In genomic region chr3:159872374-159873109, GRCh38 we compare ENCODE assay signal across 1 cellular context.
TF ChIP-seq lines count a peak whose summit lies in the region.

No MANE protein-coding gene starts in this region.

TF ChIP-seq in HCT116, 20 proteins besides CTCF, POLR2A, EP300 and RAD21 (continued from another document):
- TF ChIP-seq, protein P1, sequence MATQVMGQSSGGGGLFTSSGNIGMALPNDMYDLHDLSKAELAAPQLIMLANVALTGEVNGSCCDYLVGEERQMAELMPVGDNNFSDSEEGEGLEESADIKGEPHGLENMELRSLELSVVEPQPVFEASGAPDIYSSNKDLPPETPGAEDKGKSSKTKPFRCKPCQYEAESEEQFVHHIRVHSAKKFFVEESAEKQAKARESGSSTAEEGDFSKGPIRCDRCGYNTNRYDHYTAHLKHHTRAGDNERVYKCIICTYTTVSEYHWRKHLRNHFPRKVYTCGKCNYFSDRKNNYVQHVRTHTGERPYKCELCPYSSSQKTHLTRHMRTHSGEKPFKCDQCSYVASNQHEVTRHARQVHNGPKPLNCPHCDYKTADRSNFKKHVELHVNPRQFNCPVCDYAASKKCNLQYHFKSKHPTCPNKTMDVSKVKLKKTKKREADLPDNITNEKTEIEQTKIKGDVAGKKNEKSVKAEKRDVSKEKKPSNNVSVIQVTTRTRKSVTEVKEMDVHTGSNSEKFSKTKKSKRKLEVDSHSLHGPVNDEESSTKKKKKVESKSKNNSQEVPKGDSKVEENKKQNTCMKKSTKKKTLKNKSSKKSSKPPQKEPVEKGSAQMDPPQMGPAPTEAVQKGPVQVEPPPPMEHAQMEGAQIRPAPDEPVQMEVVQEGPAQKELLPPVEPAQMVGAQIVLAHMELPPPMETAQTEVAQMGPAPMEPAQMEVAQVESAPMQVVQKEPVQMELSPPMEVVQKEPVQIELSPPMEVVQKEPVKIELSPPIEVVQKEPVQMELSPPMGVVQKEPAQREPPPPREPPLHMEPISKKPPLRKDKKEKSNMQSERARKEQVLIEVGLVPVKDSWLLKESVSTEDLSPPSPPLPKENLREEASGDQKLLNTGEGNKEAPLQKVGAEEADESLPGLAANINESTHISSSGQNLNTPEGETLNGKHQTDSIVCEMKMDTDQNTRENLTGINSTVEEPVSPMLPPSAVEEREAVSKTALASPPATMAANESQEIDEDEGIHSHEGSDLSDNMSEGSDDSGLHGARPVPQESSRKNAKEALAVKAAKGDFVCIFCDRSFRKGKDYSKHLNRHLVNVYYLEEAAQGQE (IDR thresholded peaks at IDR 0.05; ENCODE audit: low read depth), result no peak
- TF ChIP-seq SIN3A (IDR thresholded peaks at IDR 0.05; ENCODE audit: low read depth) (peak; percentile 67; the same call in 1 of the 2 replicates), TCF7L2 (IDR thresholded peaks at IDR 0.05; ENCODE audit: borderline replicate concordance, extremely low read depth, insufficient read depth, insufficient read length) (peak; percentile 69), ZFX (IDR thresholded peaks at IDR 0.05) (no peak), MAX (IDR thresholded peaks at IDR 0.05) (peak; percentile 69), ELF1 (IDR thresholded peaks at IDR 0.05; ENCODE audit: borderline replicate concordance, low read depth) (no peak; the same call in 1 of the 2 replicates), CEBPB (IDR thresholded peaks at IDR 0.05; ENCODE audit: low read depth) (peak; percentile 77), JUND (IDR thresholded peaks at IDR 0.05) (peak; percentile 95), SP1 (IDR thresholded peaks at IDR 0.05; ENCODE audit: low read depth) (peak; percentile 87), YY1 (IDR thresholded peaks at IDR 0.05; ENCODE audit: extremely low read depth, insufficient replicate concordance, low read depth, low read length) (no peak), EGR1 (IDR thresholded peaks at IDR 0.05; ENCODE audit: low read depth) (no peak), FOSL1 (IDR thresholded peaks at IDR 0.05; ENCODE audit: low read depth) (peak; percentile 91), ZNF274 (IDR thresholded peaks at IDR 0.05; ENCODE audit: low read depth, low read length) (no peak), EZH2phosphoT487 (IDR thresholded peaks at IDR 0.05; ENCODE audit: borderline replicate concordance) (no peak), POLR2AphosphoS5 (IDR thresholded peaks at IDR 0.05; ENCODE audit: low read depth, low read length) (peak; percentile 19; the same call in 1 of the 2 replicates), SRF (IDR thresholded peaks at IDR 0.05; ENCODE audit: low read depth) (peak; percentile 73)
TF ChIP-seq in HCT116: peak in this region for 11.
